In genomic region chr9:112387115-112387514, GRCh38 we compare ENCODE assay signal across 23 cellular contexts. TPM values are rescaled to one million over a fixed set of nuclear protein-coding genes. Genes with fewer than 3 reads are reported as not detected.
DNase-seq lines count a peak whose midpoint lies in the region; ATAC-seq, FAIRE-seq and TF ChIP-seq lines count a peak whose summit lies in the region.
"Had no signal": no experiment of that assay in that cellular context is flagged by ENCODE, and none has a peak within 500 bp of the region (broad histone marks: within the 10 kb centered on the region; RNA-seq: fewer than 3 reads in every experiment).

No MANE protein-coding gene starts in this region.

- peaks cover 78% of the 10 kb centered on the region for H3K79me2 ChIP-seq in HepG2 (ENCODE audit: insufficient read depth, low read length)

- BruUV-seq in HepG2 (replicated peaks; lab: Mats Ljungman, UMichigan) = no TSS peak

- in situ Hi-C loops in HepG2 (cut with HindIII; ENCODE audit: extremely low pct_ligation_motif_present, low pct_unique_long_range_greater_than_20kb) = no loop called here

- H3K36me3 Mint-ChIP-seq in activated CD8-positive, alpha-beta T cell treated with anti-CD3 and anti-CD28 coated beads, Interleukin-2, amount 10 ng/mL, durations not matched to agents 7 days and 5 days (ENCODE audit: low read depth) = peaks cover 12% of the 10 kb centered on the region
- no peaks in the 10 kb centered on the region for H3K36me3 Mint-ChIP-seq in activated CD8-positive, alpha-beta T cell treated with anti-CD3 and anti-CD28 coated beads for 36 hours (ENCODE audit: low read depth)
- no peaks in the 10 kb centered on the region for H3K36me3 Mint-ChIP-seq in stimulated activated effector memory CD8-positive, alpha-beta T cell treated with anti-CD3 and anti-CD28 coated beads, Interleukin-12 subunit alpha, Interleukin-12 subunit beta, amount 100 ng/mL, for 72 hours

- H3K4me1 ChIP-seq in HepG2 (ENCODE audit: insufficient read depth, low read length) (peaks cover 84% of the 10 kb centered on the region), right lobe of liver (peaks cover 0 to 46% (median 14%) of the 10 kb centered on the region in 4 donors)

- TF ChIP-seq POLR2A in HepG2 (IDR thresholded peaks at IDR 0.05; ENCODE audit: insufficient read depth in 1 of 2, low read depth in 2 of 2, low read length in 2 of 2) (no peak), right lobe of liver (IDR thresholded peaks at IDR 0.05) (no peak)

- H3K27me3 Mint-ChIP-seq in activated CD8-positive, alpha-beta T cell treated with anti-CD3 and anti-CD28 coated beads, Interleukin-2, amount 10 ng/mL, durations not matched to agents 7 days and 5 days (ENCODE audit: low read depth) = no peaks in the 10 kb centered on the region
- no peaks in the 10 kb centered on the region for H3K27me3 Mint-ChIP-seq in activated CD8-positive, alpha-beta T cell treated with anti-CD3 and anti-CD28 coated beads for 36 hours
- H3K27me3 Mint-ChIP-seq: B cell; CD4-positive, CD25-positive, alpha-beta regulatory T cell; CD8-positive, alpha-beta memory T cell had no signal

- no peak for FAIRE-seq in HepG2 (lab: Jason Lieb, UNC)
- FAIRE-seq: A204.1, D721Med, GM12891, GM18507 had no signal

- H3K9me3 ChIP-seq in HepG2 (ENCODE audit: low read length) (no peaks in the 10 kb centered on the region), right lobe of liver (no peaks in the 10 kb centered on the region)
- H3K9me3 ChIP-seq: BLaER1 had no signal

- WGBS in HepG2 (ENCODE audit: low lambda C conversion rate) = 80% methylated on average over 3 of the region's 3 CpGs
- 80% methylated on average over 2 of the region's 3 CpGs for WGBS in right lobe of liver (ENCODE audit: insufficient coverage, low coverage, low lambda C conversion rate, missing lambda C conversion rate)

- peaks cover 30% of the 10 kb centered on the region for H3K4me1 Mint-ChIP-seq in activated CD8-positive, alpha-beta T cell treated with anti-CD3 and anti-CD28 coated beads, Interleukin-2, amount 10 ng/mL, durations not matched to agents 7 days and 5 days (ENCODE audit: low read depth)
- peaks cover 17% of the 10 kb centered on the region for H3K4me1 Mint-ChIP-seq in activated CD8-positive, alpha-beta T cell treated with anti-CD3 and anti-CD28 coated beads for 36 hours (ENCODE audit: low read depth)
- no peaks in the 10 kb centered on the region for H3K4me1 Mint-ChIP-seq in stimulated activated effector memory CD8-positive, alpha-beta T cell treated with anti-CD3 and anti-CD28 coated beads, Interleukin-12 subunit alpha, Interleukin-12 subunit beta, amount 100 ng/mL, for 72 hours

- DNase-seq in activated CD8-positive, alpha-beta T cell treated with anti-CD3 and anti-CD28 coated beads, Interleukin-2, amount 10 ng/mL, durations not matched to agents 7 days and 5 days = peak; percentile 46
- DNase-seq in activated CD8-positive, alpha-beta T cell treated with anti-CD3 and anti-CD28 coated beads for 36 hours = no peak
- no peak for DNase-seq in HepG2 (ENCODE audit: low spot score)
- no peak for DNase-seq in right lobe of liver
- no peak for DNase-seq in stimulated activated effector memory CD8-positive, alpha-beta T cell treated with anti-CD3 and anti-CD28 coated beads, Interleukin-12 subunit alpha, Interleukin-12 subunit beta, amount 100 ng/mL, for 72 hours (ENCODE audit: low spot score in 2 of 2)
- DNase-seq in sciatic nerve (ENCODE audit: low spot score) = no peak
- DNase-seq: CD4-positive, CD25-positive, alpha-beta regulatory T cell; CD8-positive, alpha-beta memory T cell; DMS 273 treated with DMSO at 0.1 percent for 48 hours; DMS79; EL; GDM1; H9 had no signal

- no peaks in the 10 kb centered on the region for H3K27me3 ChIP-seq in HepG2 (ENCODE audit: control insufficient read depth in 1 of 2, insufficient read depth in 2 of 2, low read length in 2 of 2)
- H3K27me3 ChIP-seq in right lobe of liver = no peaks in the 10 kb centered on the region
- H3K27me3 ChIP-seq: BLaER1 had no signal

- ATAC-seq in activated CD8-positive, alpha-beta T cell treated with anti-CD3 and anti-CD28 coated beads, Interleukin-2, amount 10 ng/mL, durations not matched to agents 7 days and 5 days = peak; percentile 83
- ATAC-seq in activated CD8-positive, alpha-beta T cell treated with anti-CD3 and anti-CD28 coated beads for 36 hours = no peak
- ATAC-seq in HepG2 (no peak), right lobe of liver (no peak), sciatic nerve (no peak)
- peak; percentile 54 for ATAC-seq in stimulated activated effector memory CD8-positive, alpha-beta T cell treated with anti-CD3 and anti-CD28 coated beads, Interleukin-12 subunit alpha, Interleukin-12 subunit beta, amount 100 ng/mL, for 72 hours
- ATAC-seq: GM23338, HCT116 had no signal

- H2AFZ ChIP-seq in HepG2 (ENCODE audit: low read length) = no peak overlapping the region
- H2AFZ ChIP-seq: GM23338 had no signal

- H3K36me3 ChIP-seq in HepG2 (replicated peaks in 1 of 2; ENCODE audit: control insufficient read depth in 1 of 2, insufficient read depth in 2 of 2, low read length in 2 of 2) (peaks cover 0 to 8% of the 10 kb centered on the region in 2 experiments; a peak in 1 of 5 replicates), right lobe of liver (no peaks in the 10 kb centered on the region)

- peak overlapping the region; percentile 55 for H3K27ac Mint-ChIP-seq in activated CD8-positive, alpha-beta T cell treated with anti-CD3 and anti-CD28 coated beads, Interleukin-2, amount 10 ng/mL, durations not matched to agents 7 days and 5 days
- no peak overlapping the region for H3K27ac Mint-ChIP-seq in activated CD8-positive, alpha-beta T cell treated with anti-CD3 and anti-CD28 coated beads for 36 hours
- H3K27ac Mint-ChIP-seq in stimulated activated effector memory CD8-positive, alpha-beta T cell treated with anti-CD3 and anti-CD28 coated beads, Interleukin-12 subunit alpha, Interleukin-12 subunit beta, amount 100 ng/mL, for 72 hours = no peak overlapping the region
- H3K27ac Mint-ChIP-seq: B cell, GM23338, H9 had no signal

- intact Hi-C loops in activated CD8-positive, alpha-beta T cell treated with anti-CD3 and anti-CD28 coated beads for 36 hours (cut with micrococcal nuclease) = no loop called here
- intact Hi-C loops in HepG2 (cut with micrococcal nuclease; ENCODE audit: unreplicated experiment) = loop anchor here (10.0 kb wide), 1 partner anchor 328 kb away; the partner anchor contains the start of gene INIP
- intact Hi-C loops in right lobe of liver (cut with DNase I) = no loop called here
- intact Hi-C loops in sciatic nerve (cut with DNase I) = no loop called here

- H3K4me3 ChIP-seq in HepG2 (replicated peaks in 1 of 3; ENCODE audit: insufficient read depth in 1 of 3, low read depth in 2 of 3, low read length in 3 of 3) (no peak overlapping the region), right lobe of liver (no peak overlapping the region)
- H3K4me3 ChIP-seq: BLaER1, GM23338 had no signal

- peak overlapping the region; percentile 70 for H3K27ac ChIP-seq in HepG2 (ENCODE audit: extremely low read length, insufficient read depth, low read length)
- no peak overlapping the region for H3K27ac ChIP-seq in right lobe of liver
- H3K27ac ChIP-seq: 22Rv1, BLaER1, C4-2B had no signal

- CTCF ChIA-PET in activated CD8-positive, alpha-beta T cell treated with anti-CD3 and anti-CD28 coated beads, Interleukin-2, amount 10 ng/mL, durations not matched to agents 7 days and 5 days (lab: Charles Lee) = interaction anchor here (1.1 kb wide), 1 partner anchor 10 kb away, joined by 3 read pairs; no protein-coding TSS in a partner anchor
- CTCF ChIA-PET in activated CD8-positive, alpha-beta T cell treated with anti-CD3 and anti-CD28 coated beads for 36 hours (lab: Charles Lee) = no interaction called here
- CTCF ChIA-PET in HepG2 (lab: Yijun Ruan, JAX; ENCODE audit: low intra/inter-chr PET ratio, low total read pairs) = no interaction called here

- TF ChIP-seq EP300 in HepG2 (IDR thresholded peaks at IDR 0.05; ENCODE audit: low read depth in 2 of 2, low read length in 2 of 2) (no peak), HepG2 (CRISPR knock-in tag; IDR thresholded peaks at IDR 0.05; ENCODE audit: borderline replicate concordance) (no peak)

- POLR2A ChIA-PET in activated CD8-positive, alpha-beta T cell treated with anti-CD3 and anti-CD28 coated beads, Interleukin-2, amount 10 ng/mL, durations not matched to agents 7 days and 5 days (lab: Charles Lee) = interaction anchor here (0.9 kb wide), 1 partner anchor 9 kb away, joined by 3 read pairs; no protein-coding TSS in a partner anchor
- POLR2A ChIA-PET in activated CD8-positive, alpha-beta T cell treated with anti-CD3 and anti-CD28 coated beads for 36 hours (lab: Charles Lee) = no interaction called here
- POLR2A ChIA-PET in HepG2 (lab: Yijun Ruan, JAX) = interaction anchor here (0.9 to 3.7 kb wide), 3 partner anchors 8 to 20 kb away, joined by 3 to 29 read pairs (median 5); partner anchors contain the start of gene HSDL2

- H3K4me3 Mint-ChIP-seq in activated CD8-positive, alpha-beta T cell treated with anti-CD3 and anti-CD28 coated beads, Interleukin-2, amount 10 ng/mL, durations not matched to agents 7 days and 5 days = no peak overlapping the region
- no peak overlapping the region for H3K4me3 Mint-ChIP-seq in activated CD8-positive, alpha-beta T cell treated with anti-CD3 and anti-CD28 coated beads for 36 hours
- H3K4me3 Mint-ChIP-seq in stimulated activated effector memory CD8-positive, alpha-beta T cell treated with anti-CD3 and anti-CD28 coated beads, Interleukin-12 subunit alpha, Interleukin-12 subunit beta, amount 100 ng/mL, for 72 hours = no peak overlapping the region
- H3K4me3 Mint-ChIP-seq: B cell; CD4-positive, CD25-positive, alpha-beta regulatory T cell; CD8-positive, alpha-beta memory T cell; GM23338; H9 had no signal

- H3K9ac ChIP-seq in HepG2 (ENCODE audit: insufficient read depth, low read depth, low read length) = no peak overlapping the region
- H3K9ac ChIP-seq: BLaER1 had no signal

- no peak overlapping the region for H3K4me2 ChIP-seq in HepG2 (ENCODE audit: low read depth, low read length)
- H3K4me2 ChIP-seq: BLaER1, GM23338 had no signal

- TF ChIP-seq RAD21 in HepG2 (CRISPR knock-in tag; IDR thresholded peaks at IDR 0.05) = no peak

- peaks cover 6% of the 10 kb centered on the region; the same call in 1 of the 2 replicates for H4K20me1 ChIP-seq in HepG2 (ENCODE audit: insufficient read depth, low read length)
- H4K20me1 ChIP-seq: BLaER1 had no signal

- no peaks in the 10 kb centered on the region for H3K9me3 Mint-ChIP-seq in activated CD8-positive, alpha-beta T cell treated with anti-CD3 and anti-CD28 coated beads, Interleukin-2, amount 10 ng/mL, durations not matched to agents 7 days and 5 days (ENCODE audit: insufficient read depth)
- H3K9me3 Mint-ChIP-seq in activated CD8-positive, alpha-beta T cell treated with anti-CD3 and anti-CD28 coated beads for 36 hours = no peaks in the 10 kb centered on the region
- no peaks in the 10 kb centered on the region for H3K9me3 Mint-ChIP-seq in stimulated activated effector memory CD8-positive, alpha-beta T cell treated with anti-CD3 and anti-CD28 coated beads, Interleukin-12 subunit alpha, Interleukin-12 subunit beta, amount 100 ng/mL, for 72 hours
- H3K9me3 Mint-ChIP-seq: CD4-positive, CD25-positive, alpha-beta regulatory T cell; CD8-positive, alpha-beta memory T cell; GM23338; H9 had no signal

- no peak for TF ChIP-seq CTCF in activated CD8-positive, alpha-beta T cell treated with anti-CD3 and anti-CD28 coated beads for 36 hours (IDR thresholded peaks at IDR 0.05)
- no peak for TF ChIP-seq CTCF in HepG2 (CRISPR knock-in tag; IDR thresholded peaks at IDR 0.05)
- TF ChIP-seq CTCF in right lobe of liver (IDR thresholded peaks at IDR 0.05) = no peak

RNA-seq across cellular contexts. Expression of gene HSDL2, which starts 7.2 kb away (rescaled TPM):
- 10 to 100 TPM; 28.9 to 29.8 TPM for total RNA-seq in activated CD8-positive, alpha-beta T cell treated with anti-CD3 and anti-CD28 coated beads, Interleukin-2, amount 10 ng/mL, durations not matched to agents 7 days and 5 days
- 10 to 100 TPM; 24.5 to 25.3 TPM for total RNA-seq in activated CD8-positive, alpha-beta T cell treated with anti-CD3 and anti-CD28 coated beads for 36 hours
- total RNA-seq in HepG2 (2016; rRNA removed; fragmentation: Illumina TruSeq; extraction: Trizol) = 55.3 and 76.3 TPM in 2 replicates
- total RNA-seq in HepG2 (2016; cell fraction: cytosol; rRNA removed; fragmentation: Illumina TruSeq; extraction: Trizol; ENCODE audit: low read depth) = 26.8 and 28.8 TPM in 2 replicates
- total RNA-seq in HepG2 (2016; cell fraction: insoluble cytoplasmic fraction; rRNA removed; fragmentation: Illumina TruSeq; extraction: Trizol) = 57.7 and 86.7 TPM in 2 replicates
- 36.5 and 40.1 TPM in 2 replicates for total RNA-seq in HepG2 (2016; cell fraction: membrane; rRNA removed; fragmentation: Illumina TruSeq; extraction: Trizol)
- total RNA-seq in HepG2 (2016; cell fraction: nucleus; rRNA removed; fragmentation: Illumina TruSeq; extraction: Trizol) = 32.2 and 40.4 TPM in 2 replicates
- 57.7 and 80.2 TPM in 2 replicates for polyA plus RNA-seq in HepG2 (2011; rRNA removed)
- polyA plus RNA-seq in HepG2 (2011; cell fraction: cytosol; rRNA removed) = 36.9 and 43.5 TPM in 2 replicates
- polyA plus RNA-seq in HepG2 (2011; cell fraction: nucleus; rRNA removed) = 22.2 and 23.4 TPM in 2 replicates
- 47.7 and 65.1 TPM in 2 replicates for polyA plus RNA-seq in HepG2 (2012)
- 18.6 and 21.0 TPM in 2 replicates for polyA plus RNA-seq in HepG2 (2016; cell fraction: cytosol; fragmentation: Illumina TruSeq; extraction: Trizol; ENCODE audit: low read depth)
- polyA plus RNA-seq in HepG2 (2016; cell fraction: insoluble cytoplasmic fraction; fragmentation: Illumina TruSeq; extraction: Trizol; ENCODE audit: low read depth) = 69.6 and 82.4 TPM in 2 replicates
- polyA plus RNA-seq in HepG2 (2016; cell fraction: membrane; fragmentation: Illumina TruSeq; extraction: Trizol; ENCODE audit: low read depth) = 26.5 and 28.6 TPM in 2 replicates
- polyA plus RNA-seq in HepG2 (2016; cell fraction: nucleus; fragmentation: Illumina TruSeq; extraction: Trizol; ENCODE audit: insufficient read depth, low read depth) = 38.5 and 39.3 TPM in 2 replicates
- polyA minus RNA-seq in HepG2 (2011; rRNA and poly(A)+ RNA removed; ENCODE audit: low replicate concordance) = 28.6 and 43.8 TPM in 2 replicates
- polyA minus RNA-seq in HepG2 (2011; cell fraction: cytosol; rRNA and poly(A)+ RNA removed) = 58.9 and 62.7 TPM in 2 replicates
- polyA minus RNA-seq in HepG2 (2011; cell fraction: nucleus; rRNA and poly(A)+ RNA removed) = 66.0 and 70.4 TPM in 2 replicates
- 10 to 100 TPM; 65.8 to 96.8 (median 79.8) TPM for total RNA-seq in right lobe of liver
- 32.1 TPM for total RNA-seq in sciatic nerve

RNA-seq across cellular contexts. Expression of gene PTBP3, which starts 53.7 kb away (rescaled TPM):
- total RNA-seq in activated CD8-positive, alpha-beta T cell treated with anti-CD3 and anti-CD28 coated beads, Interleukin-2, amount 10 ng/mL, durations not matched to agents 7 days and 5 days = 100 to 1,000 TPM; 156 to 176 TPM
- 100 to 1,000 TPM; 108 to 120 TPM for total RNA-seq in activated CD8-positive, alpha-beta T cell treated with anti-CD3 and anti-CD28 coated beads for 36 hours
- total RNA-seq in HepG2 (2016; rRNA removed; fragmentation: Illumina TruSeq; extraction: Trizol) (52.8 and 79.5 TPM in 2 replicates), right lobe of liver (10 to 100 TPM; 16.3 to 29.9 (median 19.3) TPM), sciatic nerve (61.7 TPM)
- 116 and 122 TPM in 2 replicates for total RNA-seq in HepG2 (2016; cell fraction: cytosol; rRNA removed; fragmentation: Illumina TruSeq; extraction: Trizol; ENCODE audit: low read depth)
- total RNA-seq in HepG2 (2016; cell fraction: insoluble cytoplasmic fraction; rRNA removed; fragmentation: Illumina TruSeq; extraction: Trizol) = 55.6 and 78.0 TPM in 2 replicates
- 44.6 and 47.8 TPM in 2 replicates for total RNA-seq in HepG2 (2016; cell fraction: membrane; rRNA removed; fragmentation: Illumina TruSeq; extraction: Trizol)
- 33.0 and 35.9 TPM in 2 replicates for total RNA-seq in HepG2 (2016; cell fraction: nucleus; rRNA removed; fragmentation: Illumina TruSeq; extraction: Trizol)
- polyA plus RNA-seq in HepG2 (2011; rRNA removed) = 35.6 and 61.1 TPM in 2 replicates
- 23.4 and 43.1 TPM in 2 replicates for polyA plus RNA-seq in HepG2 (2011; cell fraction: cytosol; rRNA removed)
- polyA plus RNA-seq in HepG2 (2011; cell fraction: nucleus; rRNA removed) = 33.0 and 38.2 TPM in 2 replicates
- polyA plus RNA-seq in HepG2 (2012) = 20.2 and 22.4 TPM in 2 replicates
- polyA plus RNA-seq in HepG2 (2016; cell fraction: cytosol; fragmentation: Illumina TruSeq; extraction: Trizol; ENCODE audit: low read depth) = 2.3 and 2.6 TPM in 2 replicates
- polyA plus RNA-seq in HepG2 (2016; cell fraction: insoluble cytoplasmic fraction; fragmentation: Illumina TruSeq; extraction: Trizol; ENCODE audit: low read depth) = 67.1 and 71.0 TPM in 2 replicates
- polyA plus RNA-seq in HepG2 (2016; cell fraction: membrane; fragmentation: Illumina TruSeq; extraction: Trizol; ENCODE audit: low read depth) = 10.9 and 11.4 TPM in 2 replicates
- polyA plus RNA-seq in HepG2 (2016; cell fraction: nucleus; fragmentation: Illumina TruSeq; extraction: Trizol; ENCODE audit: insufficient read depth, low read depth) = 30.4 TPM in 2 replicates
- polyA minus RNA-seq in HepG2 (2011; rRNA and poly(A)+ RNA removed; ENCODE audit: low replicate concordance) = 104 and 144 TPM in 2 replicates
- polyA minus RNA-seq in HepG2 (2011; cell fraction: cytosol; rRNA and poly(A)+ RNA removed) = 55.4 and 66.1 TPM in 2 replicates
- polyA minus RNA-seq in HepG2 (2011; cell fraction: nucleus; rRNA and poly(A)+ RNA removed) = 44.7 and 50.8 TPM in 2 replicates

Comparison
In these comparisons a context has a peak if more than half of its experiments do, and no peak if none do; other contexts are left out.
1. ATAC-seq: peak in activated CD8-positive, alpha-beta T cell treated with anti-CD3 and anti-CD28 coated beads, Interleukin-2, amount 10 ng/mL, durations not matched to agents 7 days and 5 days (single experiment) and stimulated activated effector memory CD8-positive, alpha-beta T cell treated with anti-CD3 and anti-CD28 coated beads, Interleukin-12 subunit alpha, Interleukin-12 subunit beta, amount 100 ng/mL, for 72 hours (single experiment); none in activated CD8-positive, alpha-beta T cell treated with anti-CD3 and anti-CD28 coated beads for 36 hours (single experiment), HepG2 (single experiment), right lobe of liver (0 of 4) and sciatic nerve (single experiment).